ENCODE assay signal across 14 cellular contexts in genomic region chr2:135586148-135586547, GRCh38. TPM values are rescaled to one million over a fixed set of nuclear protein-coding genes. Genes with fewer than 3 reads are reported as not detected.
DNase-seq lines count a peak whose midpoint lies in the region; ATAC-seq, FAIRE-seq and TF ChIP-seq lines count a peak whose summit lies in the region.
"Had no signal": no experiment of that assay in that cellular context is flagged by ENCODE, and none has a peak within 500 bp of the region (broad histone marks: within the 10 kb centered on the region; RNA-seq: fewer than 3 reads in every experiment).

No MANE protein-coding gene starts in this region.

- no peak overlapping the region for H3K4me3 Mint-ChIP-seq in activated CD4-positive, alpha-beta memory T cell treated with anti-CD3 and anti-CD28 coated beads for 36 hours
- H3K4me3 Mint-ChIP-seq: activated naive CD4-positive, alpha-beta T cell treated with anti-CD3 and anti-CD28 coated beads for 36 hours; neural crest cell had no signal

- CTCF ChIA-PET in activated CD4-positive, alpha-beta memory T cell treated with anti-CD3 and anti-CD28 coated beads for 36 hours (lab: Charles Lee), result interaction anchor here (0.8 to 1.7 kb wide), 4 partner anchors 13 to 655 kb away, joined by 3 to 8 read pairs (median 4); no protein-coding TSS in a partner anchor

- no peak for TF ChIP-seq CTCF in dorsolateral prefrontal cortex (IDR thresholded peaks at IDR 0.05 in 54 of 56, conservative IDR thresholded peaks at IDR 0.05 in 2 of 56; ENCODE audit: low read depth in 1 of 56, partially characterized antibody in 56 of 56)

- H3K27ac Mint-ChIP-seq in activated CD4-positive, alpha-beta memory T cell treated with anti-CD3 and anti-CD28 coated beads for 36 hours, result no peak overlapping the region
- H3K27ac Mint-ChIP-seq: activated naive CD4-positive, alpha-beta T cell treated with anti-CD3 and anti-CD28 coated beads for 36 hours had no signal

- intact Hi-C loops in dorsolateral prefrontal cortex (cut with DNase I) (no loop called here), sciatic nerve (cut with DNase I) (no loop called here)
- intact Hi-C loops in activated CD4-positive, alpha-beta memory T cell treated with anti-CD3 and anti-CD28 coated beads for 36 hours (cut with micrococcal nuclease), result no loop called here

- FAIRE-seq in GM12892 (lab: Jason Lieb, UNC) (peak; percentile 63), GM19239 (lab: Jason Lieb, UNC) (peak; percentile 85)
- FAIRE-seq: kidney had no signal

- no peak for TF ChIP-seq POLR2A in GM12892 (IDR thresholded peaks at IDR 0.05; ENCODE audit: low read depth, low read length)

- peaks cover 27% of the 10 kb centered on the region for H3K4me1 Mint-ChIP-seq in activated CD4-positive, alpha-beta memory T cell treated with anti-CD3 and anti-CD28 coated beads for 36 hours (ENCODE audit: low read depth)

- DNase-seq in GM12892 (ENCODE audit: insufficient read length), result no peak
- peak; percentile 1 for DNase-seq in GM19239 (ENCODE audit: insufficient read length, low spot score)
- peak in 1 of 10 donors; percentile 53 for DNase-seq in dorsolateral prefrontal cortex
- DNase-seq in sciatic nerve (ENCODE audit: low spot score), result no peak
- DNase-seq in activated CD4-positive, alpha-beta memory T cell treated with anti-CD3 and anti-CD28 coated beads for 36 hours, result no peak
- DNase-seq in stimulated activated naive CD4-positive, alpha-beta T cell treated with Interleukin-2 at 50 U/mL for 16 hours (lab: John Stamatoyannopoulos, UW), result no peak
- DNase-seq: activated CD4-positive, alpha-beta T cell treated with anti-CD3 and anti-CD28 coated beads for 48 hours; activated naive CD4-positive, alpha-beta T cell treated with anti-CD3 and anti-CD28 coated beads for 36 hours; kidney; SW 1271 had no signal

- ATAC-seq in HG03159 (IDR thresholded peaks at IDR 0.05; ENCODE audit: unreplicated experiment) (peak; percentile 56), sciatic nerve (no peak), GM21576 (IDR thresholded peaks at IDR 0.05; ENCODE audit: unreplicated experiment) (no peak)

- no peaks in the 10 kb centered on the region for H3K27me3 ChIP-seq in dorsolateral prefrontal cortex
- H3K27me3 ChIP-seq: BLaER1 had no signal

- H3K9me3 Mint-ChIP-seq in activated CD4-positive, alpha-beta memory T cell treated with anti-CD3 and anti-CD28 coated beads for 36 hours, result no peaks in the 10 kb centered on the region
- H3K9me3 Mint-ChIP-seq: activated naive CD4-positive, alpha-beta T cell treated with anti-CD3 and anti-CD28 coated beads for 36 hours; neural crest cell had no signal

- POLR2A ChIA-PET in activated CD4-positive, alpha-beta memory T cell treated with anti-CD3 and anti-CD28 coated beads for 36 hours (lab: Charles Lee), result no interaction called here

- no peaks in the 10 kb centered on the region for H3K36me3 Mint-ChIP-seq in activated CD4-positive, alpha-beta memory T cell treated with anti-CD3 and anti-CD28 coated beads for 36 hours

- H3K27me3 Mint-ChIP-seq in activated CD4-positive, alpha-beta memory T cell treated with anti-CD3 and anti-CD28 coated beads for 36 hours, result no peaks in the 10 kb centered on the region

- peak overlapping the region in 58 of 59 donors; percentile 3 to 65 (median 43) for H3K4me3 ChIP-seq in dorsolateral prefrontal cortex
- H3K4me3 ChIP-seq: BLaER1 had no signal

- H3K27ac ChIP-seq in dorsolateral prefrontal cortex, result peak overlapping the region in 45 of 59 donors; percentile 8 to 81 (median 58)
- H3K27ac ChIP-seq: BLaER1 had no signal

RNA-seq across cellular contexts. Expression of gene R3HDM1, which starts 54.9 kb away (rescaled TPM):
- polyA plus RNA-seq in GM12892 (2012; ENCODE audit: missing spikeins), result 36.5 TPM
- total RNA-seq in dorsolateral prefrontal cortex (100 to 1,000 TPM in 119 of 120 experiments, 10 to 100 TPM in 1; 78.4 to 359 (median 235) TPM), sciatic nerve (32.5 TPM)
- 10 to 100 TPM; 49.3 to 56.3 TPM for total RNA-seq in activated CD4-positive, alpha-beta memory T cell treated with anti-CD3 and anti-CD28 coated beads for 36 hours

RNA-seq across cellular contexts. Expression of gene ZRANB3, which starts 55.1 kb away (rescaled TPM):
- polyA plus RNA-seq in GM12892 (2012; ENCODE audit: missing spikeins), result 10.0 TPM
- total RNA-seq in dorsolateral prefrontal cortex, result 10 to 100 TPM in 102 of 120 experiments, 1 to 10 TPM in 18; 6.1 to 20.0 (median 13.1) TPM
- total RNA-seq in sciatic nerve, result 9.5 TPM
- total RNA-seq in activated CD4-positive, alpha-beta memory T cell treated with anti-CD3 and anti-CD28 coated beads for 36 hours, result 10 to 100 TPM; 13.4 to 16.2 TPM
